ENCODE assay signal across 8 cellular contexts in the genomic region with DNA sequence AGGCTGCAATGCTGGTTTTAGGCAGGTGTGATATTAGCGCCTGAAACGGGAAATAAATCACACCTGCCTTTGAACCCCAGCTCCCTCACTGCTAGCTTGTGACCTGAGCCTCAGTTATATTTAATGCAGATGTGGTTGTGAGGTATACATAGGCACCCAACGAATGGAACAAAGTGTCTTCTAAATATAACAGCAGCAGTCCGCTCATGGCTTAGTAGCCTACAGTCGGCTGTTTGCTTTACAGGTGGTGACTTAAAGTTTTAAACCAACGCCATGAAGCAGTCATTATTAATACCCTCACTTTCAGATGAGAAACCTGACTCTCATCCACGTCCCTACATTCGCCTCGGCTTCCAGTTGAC. TPM values are rescaled to one million over a fixed set of nuclear protein-coding genes. Genes with fewer than 3 reads are reported as not detected.
DNase-seq lines count a peak whose midpoint lies in the region; ATAC-seq, FAIRE-seq and TF ChIP-seq lines count a peak whose summit lies in the region.

No MANE protein-coding gene starts in this region.

- H3K9me3 Mint-ChIP-seq in CD8-positive, alpha-beta memory T cell = no peaks in the 10 kb centered on the region
- H3K9me3 Mint-ChIP-seq in IgD-negative memory B cell = no peaks in the 10 kb centered on the region

- H3K9ac ChIP-seq in kidney (ENCODE audit: low read length in 2 of 2) = peak overlapping the region; percentile 1 to 57

- peaks cover 48 to 65% (median 60%) of the 10 kb centered on the region in 3 donors for H3K4me1 Mint-ChIP-seq in CD8-positive, alpha-beta memory T cell
- H3K4me1 Mint-ChIP-seq in IgD-negative memory B cell = peaks cover 26 to 37% (median 29%) of the 10 kb centered on the region in 3 donors

- no peaks in the 10 kb centered on the region for H3K36me3 ChIP-seq in CD8-positive, alpha-beta memory T cell (ENCODE audit: insufficient read depth, low read length)
- H3K36me3 ChIP-seq in kidney (ENCODE audit: control insufficient read depth in 1 of 2, insufficient read depth in 2 of 2, low read length in 2 of 2) = no peaks in the 10 kb centered on the region

- FAIRE-seq in kidney (lab: Jason Lieb, UNC) = no peak

- in situ Hi-C loops in astrocyte of the cerebellum (cut with HindIII; ENCODE audit: low sequenced_read_pairs) = no loop called here

- intact Hi-C loops in kidney (cut with DNase I) = loop anchor here (10.0 kb wide), 1 partner anchor 541 kb away; no protein-coding TSS in a partner anchor

- H3K27ac Mint-ChIP-seq in CD8-positive, alpha-beta memory T cell = peak overlapping the region; percentile 55 to 94 (median 88)
- H3K27ac Mint-ChIP-seq in IgD-negative memory B cell = peak overlapping the region; percentile 53 to 93 (median 84)

- peaks cover 2 to 6% of the 10 kb centered on the region in 2 donors for H3K27me3 Mint-ChIP-seq in CD8-positive, alpha-beta memory T cell
- H3K27me3 Mint-ChIP-seq in IgD-negative memory B cell = peaks cover 2% of the 10 kb centered on the region

- H3K4me1 ChIP-seq in CD8-positive, alpha-beta memory T cell (ENCODE audit: insufficient read depth, low read length) = peaks cover 33% of the 10 kb centered on the region
- peaks cover 8 to 9% of the 10 kb centered on the region in 2 donors for H3K4me1 ChIP-seq in kidney (ENCODE audit: control insufficient read depth in 1 of 2, insufficient read depth in 1 of 2, low read depth in 1 of 2, low read length in 2 of 2)

- H3K4me3 ChIP-seq in CD8-positive, alpha-beta memory T cell (ENCODE audit: low read length) = peak overlapping the region; percentile 78
- H3K4me3 ChIP-seq in astrocyte of the cerebellum (ENCODE audit: low read depth, low read length) (peak overlapping the region; percentile 66), kidney (ENCODE audit: low read length in 2 of 2) (peak overlapping the region; percentile 58 to 83)

- POLR2A ChIA-PET in CD8-positive, alpha-beta memory T cell (lab: Charles Lee) = interaction anchor here (0.6 to 1.5 kb wide), 2 partner anchors 436 to 559 kb away, joined by 3 to 6 read pairs; partner anchors contain the start of genes TDRD7 and ZNF367

- ATAC-seq in GM21360 (IDR thresholded peaks at IDR 0.05; ENCODE audit: unreplicated experiment) = peak; percentile 12

- peak overlapping the region; percentile 60 for H3K27ac ChIP-seq in CD8-positive, alpha-beta memory T cell (ENCODE audit: low read depth, low read length)
- no peak overlapping the region for H3K27ac ChIP-seq in kidney (ENCODE audit: low read depth in 2 of 2, low read length in 2 of 2)
- no peak overlapping the region for H3K27ac ChIP-seq in caudate nucleus (ENCODE audit: low read depth, low read length)

- no peaks in the 10 kb centered on the region for H3K9me3 ChIP-seq in CD8-positive, alpha-beta memory T cell (ENCODE audit: low read length)
- no peaks in the 10 kb centered on the region for H3K9me3 ChIP-seq in kidney (ENCODE audit: control insufficient read depth in 1 of 2, low read length in 2 of 2)

- TF ChIP-seq CTCF in astrocyte of the cerebellum (IDR thresholded peaks at IDR 0.05; ENCODE audit: low read depth, low read length, missing control alignments) = no peak
- TF ChIP-seq CTCF in kidney (IDR thresholded peaks at IDR 0.05; ENCODE audit: borderline replicate concordance, extremely low read depth, insufficient read depth) = no peak

- H3K36me3 Mint-ChIP-seq in CD8-positive, alpha-beta memory T cell = peaks cover 0 to 10% (median 6%) of the 10 kb centered on the region in 3 donors
- H3K36me3 Mint-ChIP-seq in IgD-negative memory B cell = peaks cover 3% of the 10 kb centered on the region

- peak overlapping the region; percentile 93 to 100 (median 100) for H3K4me3 Mint-ChIP-seq in CD8-positive, alpha-beta memory T cell
- peak overlapping the region; percentile 93 to 100 (median 99) for H3K4me3 Mint-ChIP-seq in IgD-negative memory B cell

- peak in 2 of 5 donors; percentile 4 to 31 for DNase-seq in CD8-positive, alpha-beta memory T cell
- no peak for DNase-seq in astrocyte of the cerebellum (ENCODE audit: low read depth)
- DNase-seq in kidney = no peak
- peak; percentile 43 for DNase-seq in superior temporal gyrus (ENCODE audit: extremely low spot score)
- DNase-seq in NCI-H2029 (lab: John Stamatoyannopoulos, UW) = no peak
- no peak for DNase-seq in caudate nucleus (lab: John Stamatoyannopoulos, UW)

- CTCF ChIA-PET in CD8-positive, alpha-beta memory T cell (lab: Charles Lee) = interaction anchor here (1.1 to 6.2 kb wide), 4 partner anchors 22 to 745 kb away, joined by 3 to 65 read pairs (median 3); partner anchors contain the start of gene TDRD7

- H3K27me3 ChIP-seq in CD8-positive, alpha-beta memory T cell (ENCODE audit: insufficient read depth, low read length, poor library complexity, severe bottlenecking) = no peaks in the 10 kb centered on the region

RNA-seq across cellular contexts. Expression of gene ZNF782, which starts 0.6 kb away (rescaled TPM):
- 1 to 10 TPM; 4.2 to 6.5 TPM for total RNA-seq in CD8-positive, alpha-beta memory T cell
- polyA plus RNA-seq in CD8-positive, alpha-beta memory T cell = 2.5 TPM
- 1.8 TPM for polyA plus RNA-seq in IgD-negative memory B cell
- total RNA-seq in kidney = 7.0 TPM
- 2.7 TPM for polyA plus RNA-seq in kidney (ENCODE audit: insufficient read depth, low read depth, low replicate concordance)
